8 cellular contexts compared by ENCODE assay signal in genomic region chr13:109700176-109700575, GRCh38.
DNase-seq lines count a peak whose midpoint lies in the region; ATAC-seq and TF ChIP-seq lines count a peak whose summit lies in the region.

No MANE protein-coding gene starts in this region.

- H3K27me3 ChIP-seq in naive thymus-derived CD4-positive, alpha-beta T cell (ENCODE audit: control insufficient read depth in 2 of 2, insufficient read depth in 2 of 2, low read length in 2 of 2), result no peaks in the 10 kb centered on the region
- H3K27me3 ChIP-seq in CD4-positive, alpha-beta T cell (ENCODE audit: control insufficient read depth, insufficient read depth, low read length), result peaks cover 14% of the 10 kb centered on the region

- peak; percentile 89 for DNase-seq in Jurkat, Clone E6-1 (ENCODE audit: low read depth, low spot score)
- DNase-seq in NOMO-1 treated with dmso at 0.1 percent for 144 hours (lab: John Stamatoyannopoulos, UW; ENCODE audit: unreplicated experiment) (peak; percentile 88), endothelial cell (ENCODE audit: low spot score) (peak; percentile 80)
- peak in 2 of 9 donors; percentile 2 to 5 for DNase-seq in naive thymus-derived CD4-positive, alpha-beta T cell
- no peak for DNase-seq in CD4-positive, alpha-beta T cell

- POLR2A ChIA-PET in naive thymus-derived CD4-positive, alpha-beta T cell (lab: Charles Lee), result no interaction called here
- POLR2A ChIA-PET in CD4-positive, alpha-beta T cell (lab: Charles Lee), result no interaction called here

- intact Hi-C loops in naive thymus-derived CD4-positive, alpha-beta T cell (cut with micrococcal nuclease), result no loop called here
- intact Hi-C loops in CD4-positive, alpha-beta T cell (cut with DNase I, micrococcal nuclease), result no loop called here

- H3K9me3 Mint-ChIP-seq in endothelial cell (ENCODE audit: unreplicated experiment), result peaks cover 11% of the 10 kb centered on the region
- peaks cover 0 to 2% (median 0%) of the 10 kb centered on the region in 11 donors for H3K9me3 Mint-ChIP-seq in naive thymus-derived CD4-positive, alpha-beta T cell
- H3K9me3 Mint-ChIP-seq in CD4-positive, alpha-beta T cell, result no peaks in the 10 kb centered on the region

- peak; percentile 36 for ATAC-seq in naive thymus-derived CD4-positive, alpha-beta T cell
- ATAC-seq in HG03439 (IDR thresholded peaks at IDR 0.05; ENCODE audit: unreplicated experiment) (no peak), GM19397 (IDR thresholded peaks at IDR 0.05; ENCODE audit: unreplicated experiment) (no peak), GM21423 (IDR thresholded peaks at IDR 0.05; ENCODE audit: unreplicated experiment) (no peak)
- no peak for ATAC-seq in CD4-positive, alpha-beta T cell (ENCODE audit: poor library complexity)

- CTCF ChIA-PET in naive thymus-derived CD4-positive, alpha-beta T cell (lab: Charles Lee), result no interaction called here
- CTCF ChIA-PET in CD4-positive, alpha-beta T cell (lab: Charles Lee), result no interaction called here

- H3K4me3 Mint-ChIP-seq in endothelial cell (ENCODE audit: unreplicated experiment), result no peak overlapping the region
- no peak overlapping the region for H3K4me3 Mint-ChIP-seq in naive thymus-derived CD4-positive, alpha-beta T cell
- H3K4me3 Mint-ChIP-seq in CD4-positive, alpha-beta T cell, result no peak overlapping the region

- TF ChIP-seq CTCF in endothelial cell (IDR thresholded peaks at IDR 0.05; ENCODE audit: unreplicated experiment), result no peak
- TF ChIP-seq CTCF in CD4-positive, alpha-beta T cell (IDR thresholded peaks at IDR 0.05), result no peak

- peaks cover 0 to 5% of the 10 kb centered on the region in 2 donors for H3K4me1 ChIP-seq in naive thymus-derived CD4-positive, alpha-beta T cell (ENCODE audit: control insufficient read depth in 2 of 2, insufficient read depth in 2 of 2, low read length in 2 of 2)

- no peak overlapping the region for H3K4me3 ChIP-seq in Jurkat, Clone E6-1 (ENCODE audit: low read length)
- H3K4me3 ChIP-seq in naive thymus-derived CD4-positive, alpha-beta T cell (ENCODE audit: low read length), result no peak overlapping the region

- peak overlapping the region; percentile 48 for H3K27ac Mint-ChIP-seq in endothelial cell (ENCODE audit: unreplicated experiment)
- H3K27ac Mint-ChIP-seq in naive thymus-derived CD4-positive, alpha-beta T cell, result peak overlapping the region in 1 of 9 donors; percentile 38
- H3K27ac Mint-ChIP-seq in CD4-positive, alpha-beta T cell, result no peak overlapping the region

- peaks cover 1% of the 10 kb centered on the region for H3K27me3 Mint-ChIP-seq in endothelial cell (ENCODE audit: unreplicated experiment)
- peaks cover 14 to 22% (median 20%) of the 10 kb centered on the region in 5 donors for H3K27me3 Mint-ChIP-seq in naive thymus-derived CD4-positive, alpha-beta T cell
- H3K27me3 Mint-ChIP-seq in CD4-positive, alpha-beta T cell, result peaks cover 19% of the 10 kb centered on the region

- H3K9me3 ChIP-seq in naive thymus-derived CD4-positive, alpha-beta T cell (ENCODE audit: control insufficient read depth in 2 of 3, low read length in 3 of 3), result no peaks in the 10 kb centered on the region
- no peaks in the 10 kb centered on the region for H3K9me3 ChIP-seq in CD4-positive, alpha-beta T cell (ENCODE audit: control insufficient read depth, low read length)

- H3K36me3 ChIP-seq in naive thymus-derived CD4-positive, alpha-beta T cell (ENCODE audit: control insufficient read depth in 2 of 3, insufficient read depth in 3 of 3, low read length in 3 of 3), result no peaks in the 10 kb centered on the region

- H3K27ac ChIP-seq in naive thymus-derived CD4-positive, alpha-beta T cell (ENCODE audit: low read depth, low read length), result no peak overlapping the region
- H3K27ac ChIP-seq in CD4-positive, alpha-beta T cell (ENCODE audit: low read depth, low read length), result no peak overlapping the region

- peaks cover 10% of the 10 kb centered on the region for H3K36me3 Mint-ChIP-seq in endothelial cell (ENCODE audit: low read depth, unreplicated experiment)
- peaks cover 0 to 4% (median 0%) of the 10 kb centered on the region in 5 donors for H3K36me3 Mint-ChIP-seq in naive thymus-derived CD4-positive, alpha-beta T cell
- H3K36me3 Mint-ChIP-seq in CD4-positive, alpha-beta T cell (ENCODE audit: low read depth), result no peaks in the 10 kb centered on the region

- peaks cover 35% of the 10 kb centered on the region for H3K4me1 Mint-ChIP-seq in endothelial cell (ENCODE audit: unreplicated experiment)
- peaks cover 4 to 16% (median 12%) of the 10 kb centered on the region in 7 donors for H3K4me1 Mint-ChIP-seq in naive thymus-derived CD4-positive, alpha-beta T cell
- peaks cover 14% of the 10 kb centered on the region for H3K4me1 Mint-ChIP-seq in CD4-positive, alpha-beta T cell (ENCODE audit: low read depth)

Comparison
In these comparisons a context has a peak if more than half of its experiments do, and no peak if none do; other contexts are left out.
1. DNase-seq: peak in Jurkat, Clone E6-1 (single experiment), NOMO-1 treated with dmso at 0.1 percent for 144 hours (single experiment) and endothelial cell (single experiment); none in CD4-positive, alpha-beta T cell (0 of 10).